8 cellular contexts compared by ENCODE assay signal in genomic region chr6:3355358-3356055, GRCh38.
A peak's percentile ranks its signal among the peaks of the same experiment; 100 is the strongest.
DNase-seq lines count a peak whose midpoint lies in the region; ATAC-seq and TF ChIP-seq lines count a peak whose summit lies in the region.

No MANE protein-coding gene starts in this region.

- peak; percentile 72 for DNase-seq in NCI-H2029 (lab: John Stamatoyannopoulos, UW)
- peak; percentile 14 for DNase-seq in iris pigment epithelial cell (ENCODE audit: low read depth)
- DNase-seq in spleen: peak; percentile 84
- DNase-seq in retina: no peak

- H3K27ac ChIP-seq in BLaER1 treated with 17β-estradiol and CSF1 and Interleukin-3, amounts not matched to agents 10 nM and 100 nM: peak overlapping the region; percentile 71 to 96 (median 87)
- H3K27ac ChIP-seq in angular gyrus (ENCODE audit: low read depth, low read length) (peak overlapping the region; percentile 95), spleen (peak overlapping the region; percentile 78 to 94 (median 88))

- H3K9ac ChIP-seq in BLaER1 treated with 17β-estradiol and CSF1 and Interleukin-3, amounts not matched to agents 10 nM and 100 nM: peak overlapping the region; percentile 61 to 87 (median 79)

- peak overlapping the region; percentile 69 to 96 (median 91) for H3K4me2 ChIP-seq in BLaER1 treated with 17β-estradiol and CSF1 and Interleukin-3, amounts not matched to agents 10 nM and 100 nM

- no peaks in the 10 kb centered on the region for H3K36me3 ChIP-seq in BLaER1 treated with 17β-estradiol and CSF1 and Interleukin-3, amounts not matched to agents 10 nM and 100 nM
- no peaks in the 10 kb centered on the region for H3K36me3 ChIP-seq in spleen

- no peak for TF ChIP-seq CTCF in spleen (IDR thresholded peaks at IDR 0.05 in 8 of 11, conservative IDR thresholded peaks at IDR 0.05 in 3 of 11)

- H3K4me3 ChIP-seq in BLaER1 treated with 17β-estradiol and CSF1 and Interleukin-3, amounts not matched to agents 10 nM and 100 nM: peak overlapping the region in 9 of 10 experiments; percentile 20 to 59 (median 42); a peak in 14 of 20 replicates
- H3K4me3 ChIP-seq in spleen: peak overlapping the region in 5 of 8 donors; percentile 15 to 71 (median 36)

- ATAC-seq in HG02678 (IDR thresholded peaks at IDR 0.05; ENCODE audit: unreplicated experiment): no peak
- no peak for ATAC-seq in HG02981 (IDR thresholded peaks at IDR 0.05; ENCODE audit: unreplicated experiment)

- WGBS in spleen, 5 donors: 15 to 27% (median 25%) methylated on average over 19 to 20 of the region's 20 CpGs

- H4K20me1 ChIP-seq in BLaER1 treated with 17β-estradiol and CSF1 and Interleukin-3, amounts not matched to agents 10 nM and 100 nM: no peaks in the 10 kb centered on the region

- peaks cover 67 to 78% (median 71%) of the 10 kb centered on the region in 10 experiments for H3K4me1 ChIP-seq in BLaER1 treated with 17β-estradiol and CSF1 and Interleukin-3, amounts not matched to agents 10 nM and 100 nM
- peaks cover 6 to 55% (median 36%) of the 10 kb centered on the region in 6 donors for H3K4me1 ChIP-seq in spleen

- intact Hi-C loops in spleen (cut with DNase I; ENCODE audit: low total_unique reads): no loop called here

- no peak for TF ChIP-seq POLR2A in spleen (IDR thresholded peaks at IDR 0.05)

- no peaks in the 10 kb centered on the region for H3K9me3 ChIP-seq in BLaER1 treated with 17β-estradiol and CSF1 and Interleukin-3, amounts not matched to agents 10 nM and 100 nM (replicated peaks in 1 of 11)
- H3K9me3 ChIP-seq in spleen: no peaks in the 10 kb centered on the region

- H3K27me3 ChIP-seq in BLaER1 treated with 17β-estradiol and CSF1 and Interleukin-3, amounts not matched to agents 10 nM and 100 nM: no peaks in the 10 kb centered on the region
- H3K27me3 ChIP-seq in spleen (replicated peaks in 1 of 7): no peaks in the 10 kb centered on the region
